ENCODE assay signal across 4 cellular contexts in the genomic region with DNA sequence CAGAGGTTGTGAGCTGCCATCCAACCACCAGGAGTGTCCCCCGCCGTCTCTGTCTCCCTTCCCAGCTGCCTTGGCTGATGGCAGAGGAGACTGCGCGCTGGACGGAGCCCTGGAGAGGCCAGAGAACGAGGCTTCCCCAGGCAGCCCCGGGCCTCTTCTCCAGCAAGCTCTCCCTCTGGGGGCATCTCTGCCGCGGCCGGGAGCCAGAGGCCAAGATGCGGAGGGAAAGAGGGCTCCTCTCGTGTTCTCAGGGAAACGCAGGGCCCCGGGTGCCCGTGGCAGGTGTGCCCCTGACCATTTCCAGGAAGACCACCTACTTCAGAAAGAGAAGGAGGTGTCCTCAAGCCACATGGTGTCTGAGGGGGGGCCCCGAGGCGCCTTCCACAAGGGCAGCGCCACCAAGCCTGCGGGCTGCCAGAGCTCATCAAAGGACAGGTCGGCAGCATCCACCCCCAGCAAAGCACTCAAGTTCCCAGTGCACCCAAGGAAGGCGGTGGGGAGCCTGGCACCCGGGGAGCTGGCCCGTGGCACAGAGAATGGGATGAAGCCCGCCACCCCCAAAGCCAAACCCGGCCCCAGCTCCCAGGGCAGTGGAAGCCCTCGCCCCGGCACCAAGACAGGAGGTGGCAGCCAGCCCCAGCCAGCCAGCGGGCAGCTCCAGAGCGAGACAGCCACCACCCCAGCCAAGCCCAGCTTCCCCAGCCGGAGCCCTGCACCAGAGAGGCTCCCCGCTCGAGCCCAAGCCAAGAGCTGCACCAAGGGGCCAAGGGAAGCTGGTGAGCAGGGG.
"Had no signal": no experiment of that assay in that cellular context is flagged by ENCODE, and none has a peak within 500 bp of the region (broad histone marks: within the 10 kb centered on the region; RNA-seq: fewer than 3 reads in every experiment).

No MANE protein-coding gene starts in this region.

- H3K27me3 ChIP-seq: ascending aorta had no signal

- H3K36me3 ChIP-seq: ascending aorta, cardiac muscle cell, WERI-Rb-1 had no signal

- DNase-seq: T1000 had no signal

- H3K4me3 ChIP-seq: ascending aorta, cardiac muscle cell had no signal

- H3K27ac ChIP-seq: ascending aorta, cardiac muscle cell, WERI-Rb-1 had no signal

- H3K9me3 ChIP-seq: ascending aorta had no signal
